In genomic region chr6:90934081-90934480, GRCh38 we compare ENCODE assay signal across 29 cellular contexts.
"Had no signal": no experiment of that assay in that cellular context is flagged by ENCODE, and none has a peak within 500 bp of the region (broad histone marks: within the 10 kb centered on the region; RNA-seq: fewer than 3 reads in every experiment).

No MANE protein-coding gene starts in this region.

- H3K4me1 Mint-ChIP-seq: activated B cell treated with CpG ODN at 0.5 μM for 24 hours; activated T-helper 17 cell treated with anti-CD3 and anti-CD28 coated beads, Interleukin-2, amount 50 U/mL, for 72 hours; central memory CD8-positive, alpha-beta T cell; T-helper 17 cell had no signal

- H3K27me3 ChIP-seq: brain microvascular endothelial cell had no signal

- H3K36me3 Mint-ChIP-seq: activated naive CD8-positive, alpha-beta T cell had no signal

- ATAC-seq: activated CD4-positive, CD25-positive, alpha-beta regulatory T cell treated with anti-CD3 and anti-CD28 coated beads, Interleukin-2, amount 50 U/mL, for 24 hours; activated CD8-positive, alpha-beta T cell treated with anti-CD3 and anti-CD28 coated beads for 36 hours; activated T-cell treated with anti-CD3 and anti-CD28 coated beads, Interleukin-2, amount 50 U/mL, for 4 hours; activated T-helper 17 cell treated with anti-CD3 and anti-CD28 coated beads, Interleukin-2, amount 50 U/mL, for 72 hours; effector memory CD8-positive, alpha-beta T cell; esophagus mucosa; T-helper 17 cell had no signal

- H3K4me3 Mint-ChIP-seq: activated B cell treated with CpG ODN at 0.5 μM for 24 hours; activated CD8-positive, alpha-beta T cell treated with anti-CD3 and anti-CD28 coated beads for 36 hours; activated naive CD8-positive, alpha-beta T cell; activated T-cell treated with anti-CD3 and anti-CD28 coated beads, Interleukin-2, amount 50 U/mL, for 4 hours; activated T-helper 17 cell treated with anti-CD3 and anti-CD28 coated beads, Interleukin-2, amount 50 U/mL, for 72 hours; central memory CD8-positive, alpha-beta T cell; effector memory CD8-positive, alpha-beta T cell; T-helper 17 cell; T-helper 2 cell treated with Interferon-gamma antibody and Interleukin-4, amounts not matched to agents 5 μg/mL and 100 μg/mL, for 36 hours had no signal

- H3K4me3 ChIP-seq: coronary artery had no signal

- H3K27ac Mint-ChIP-seq: activated B cell treated with CpG ODN at 0.5 μM for 24 hours; activated CD8-positive, alpha-beta T cell treated with anti-CD3 and anti-CD28 coated beads for 36 hours; activated naive CD8-positive, alpha-beta T cell; activated T-helper 17 cell treated with anti-CD3 and anti-CD28 coated beads, Interleukin-2, amount 50 U/mL, for 72 hours; effector memory CD8-positive, alpha-beta T cell; T-helper 17 cell; T-helper 2 cell treated with Interferon-gamma antibody and Interleukin-4, amounts not matched to agents 5 μg/mL and 100 μg/mL, for 36 hours had no signal

- H3K9me3 Mint-ChIP-seq: activated B cell treated with CpG ODN at 0.5 μM for 24 hours; activated CD8-positive, alpha-beta T cell treated with anti-CD3 and anti-CD28 coated beads for 36 hours; activated T-cell treated with anti-CD3 and anti-CD28 coated beads, Interleukin-2, amount 50 U/mL, for 4 hours; activated T-helper 17 cell treated with anti-CD3 and anti-CD28 coated beads, Interleukin-2, amount 50 U/mL, for 72 hours; central memory CD8-positive, alpha-beta T cell; effector memory CD8-positive, alpha-beta T cell; T-helper 2 cell treated with Interferon-gamma antibody and Interleukin-4, amounts not matched to agents 5 μg/mL and 100 μg/mL, for 36 hours had no signal

- H3K27ac ChIP-seq: brain microvascular endothelial cell, coronary artery, WERI-Rb-1 had no signal

- DNase-seq: activated B cell treated with CpG ODN at 0.5 μM for 24 hours; activated CD4-positive, alpha-beta T cell treated with anti-CD3 and anti-CD28 coated beads for 48 hours; activated CD4-positive, alpha-beta T cell treated with anti-CD3 and anti-CD28 coated beads, Interleukin-2, amount 50 U/mL, for 1 hour; activated CD4-positive, alpha-beta T cell treated with anti-CD3 and anti-CD28 coated beads, Interleukin-2, amount 50 U/mL, for 48 hours; activated CD8-positive, alpha-beta memory T cell treated with anti-CD3 and anti-CD28 coated beads for 24 hours; activated CD8-positive, alpha-beta T cell treated with anti-CD3 and anti-CD28 coated beads for 36 hours; activated effector memory CD4-positive, alpha-beta T cell treated with Interleukin-2 at 50 U/mL for 16 hours; activated gamma-delta T cell treated with Interleukin-2 at 50 U/mL for 16 hours; activated naive CD4-positive, alpha-beta T cell treated with anti-CD3 and anti-CD28 coated beads, Interleukin-2, amount 50 U/mL, for 16 hours; activated naive CD4-positive, alpha-beta T cell treated with Interleukin-2 at 50 U/mL for 16 hours; activated T-cell treated with anti-CD3 and anti-CD28 coated beads, Interleukin-2, amount 50 U/mL, for 4 hours; amniotic stem cell; anterior cingulate cortex; brain microvascular endothelial cell; dermis blood vessel endothelial cell; effector CD4-positive, alpha-beta T cell; effector memory CD8-positive, alpha-beta T cell; foreskin fibroblast; T-helper 1 cell; T-helper 17 cell; T1000; WERI-Rb-1 had no signal

- H3K36me3 ChIP-seq: brain microvascular endothelial cell, WERI-Rb-1 had no signal
